Comparison of ENCODE assay signal across 21 cellular contexts in the genomic region with DNA sequence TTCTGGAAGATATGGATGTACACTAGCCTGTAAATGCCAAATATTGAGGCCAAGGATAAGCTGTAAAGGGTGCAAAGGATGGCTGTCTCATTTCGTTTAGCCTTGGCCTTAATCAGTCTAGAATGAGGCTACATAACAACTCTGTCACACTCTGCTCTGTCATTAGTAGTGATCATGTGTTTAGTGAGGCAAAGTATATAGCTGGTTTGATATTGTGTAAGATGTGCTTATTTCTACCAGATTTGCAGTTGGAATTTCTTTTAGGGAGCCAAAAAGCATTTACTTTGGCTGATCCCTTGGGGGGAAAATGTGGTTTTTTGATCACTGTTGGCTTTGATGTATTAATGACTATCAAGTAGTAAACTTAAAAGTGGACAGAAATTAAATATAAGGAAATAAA.
"Had no signal": no experiment of that assay in that cellular context is flagged by ENCODE, and none has a peak within 500 bp of the region (broad histone marks: within the 10 kb centered on the region; RNA-seq: fewer than 3 reads in every experiment).

No MANE protein-coding gene starts in this region.

- H3K27ac ChIP-seq: KMS-11 had no signal

- FAIRE-seq: HepG2, RCC 7860 had no signal

- ATAC-seq: HepG2, SK-N-SH treated with all-trans-retinoic acid at 6 μM for 48 hours had no signal

- H3K9ac ChIP-seq: KMS-11 had no signal

- DNase-seq: IMR-90, Kasumi-1, MM.1S, NCI-H1092 treated with DMSO at 0.1 percent for 48 hours, NCI-H1436, NCI-H187, NCI-H2029, NCI-H2081 treated with DMSO at 0.1 percent for 48 hours, NCI-H2171, NCI-H226, NCI-H446, NCI-H510A, NCI-H524 treated with DMSO at 0.1 percent for 48 hours, NCI-H69, NCI-H774, RPMI8226, SHP77 had no signal

- H3K4me2 ChIP-seq: KMS-11 had no signal
